8 cellular contexts compared by ENCODE assay signal in genomic region chr4:48698029-48698901, GRCh38.
A peak's percentile ranks its signal among the peaks of the same experiment; 100 is the strongest.
DNase-seq lines count a peak whose midpoint lies in the region; ATAC-seq, FAIRE-seq and TF ChIP-seq lines count a peak whose summit lies in the region.

No MANE protein-coding gene starts in this region.

- no peak overlapping the region for H3K4me3 ChIP-seq in fibroblast of the aortic adventitia (ENCODE audit: low read depth, low read length)
- H3K4me3 ChIP-seq in parathyroid adenoma (ENCODE audit: low read depth, low read length) = no peak overlapping the region

- FAIRE-seq in RCC 7860 (lab: Jason Lieb, UNC) = no peak

- H3K27ac Mint-ChIP-seq in stimulated activated memory B cell treated with anti-CD40 and anti-IgM and Interleukin-4, amounts not matched to agents 10 μg/mL and 1 μg/mL and 100 μg/mL, for 72 hours = no peak overlapping the region

- no peak for ATAC-seq in stimulated activated memory B cell treated with anti-CD40 and anti-IgM and Interleukin-4, amounts not matched to agents 10 μg/mL and 1 μg/mL and 100 μg/mL, for 72 hours
- ATAC-seq in HG02973 (IDR thresholded peaks at IDR 0.05; ENCODE audit: unreplicated experiment) = no peak

- DNase-seq in GM03348 (ENCODE audit: low spot score) (peak; percentile 52), RCC 7860 (ENCODE audit: low spot score) (peak; percentile 94), fibroblast of the aortic adventitia (ENCODE audit: low read depth) (peak; percentile 92), occipital lobe (lab: John Stamatoyannopoulos, UW) (no peak), UCSD-AML1 (lab: John Stamatoyannopoulos, UW; ENCODE audit: unreplicated experiment) (no peak)

- H3K4me1 ChIP-seq in parathyroid adenoma = peaks cover 9% of the 10 kb centered on the region

- H3K9me3 Mint-ChIP-seq in stimulated activated memory B cell treated with anti-CD40 and anti-IgM and Interleukin-4, amounts not matched to agents 10 μg/mL and 1 μg/mL and 100 μg/mL, for 72 hours = peaks cover 3% of the 10 kb centered on the region

- H3K9ac ChIP-seq in parathyroid adenoma = no peak overlapping the region

- H3K36me3 ChIP-seq in parathyroid adenoma (ENCODE audit: control insufficient read depth, insufficient read depth, low read length) = no peaks in the 10 kb centered on the region

- H3K36me3 Mint-ChIP-seq in stimulated activated memory B cell treated with anti-CD40 and anti-IgM and Interleukin-4, amounts not matched to agents 10 μg/mL and 1 μg/mL and 100 μg/mL, for 72 hours = peaks cover 36% of the 10 kb centered on the region

- no peaks in the 10 kb centered on the region for H3K9me3 ChIP-seq in parathyroid adenoma (ENCODE audit: control insufficient read depth, low read length)

- no peak overlapping the region for H2AFZ ChIP-seq in parathyroid adenoma

- H3K4me2 ChIP-seq in parathyroid adenoma (ENCODE audit: low read length) = no peak overlapping the region

- H3K79me2 ChIP-seq in parathyroid adenoma = peaks cover 10% of the 10 kb centered on the region

- no peaks in the 10 kb centered on the region for H3K27me3 ChIP-seq in parathyroid adenoma (ENCODE audit: control insufficient read depth, insufficient read depth, low read length)

- TF ChIP-seq CTCF in fibroblast of the aortic adventitia (IDR thresholded peaks at IDR 0.05; ENCODE audit: insufficient read depth, low read length) (no peak), parathyroid adenoma (IDR thresholded peaks at IDR 0.05) (no peak)

- no peak overlapping the region for H3K4me3 Mint-ChIP-seq in stimulated activated memory B cell treated with anti-CD40 and anti-IgM and Interleukin-4, amounts not matched to agents 10 μg/mL and 1 μg/mL and 100 μg/mL, for 72 hours

- no peaks in the 10 kb centered on the region for H3K27me3 Mint-ChIP-seq in stimulated activated memory B cell treated with anti-CD40 and anti-IgM and Interleukin-4, amounts not matched to agents 10 μg/mL and 1 μg/mL and 100 μg/mL, for 72 hours

- peaks cover 51% of the 10 kb centered on the region for H3K4me1 Mint-ChIP-seq in stimulated activated memory B cell treated with anti-CD40 and anti-IgM and Interleukin-4, amounts not matched to agents 10 μg/mL and 1 μg/mL and 100 μg/mL, for 72 hours

- H3K27ac ChIP-seq in parathyroid adenoma = peak overlapping the region; percentile 75

Comparison
In these comparisons a context has a peak if more than half of its experiments do, and no peak if none do; other contexts are left out.
1. DNase-seq: peak in GM03348 (single experiment), RCC 7860 (single experiment) and fibroblast of the aortic adventitia (single experiment); none in occipital lobe (single experiment) and UCSD-AML1 (single experiment).